ENCODE assay signal across 8 cellular contexts in the genomic region with DNA sequence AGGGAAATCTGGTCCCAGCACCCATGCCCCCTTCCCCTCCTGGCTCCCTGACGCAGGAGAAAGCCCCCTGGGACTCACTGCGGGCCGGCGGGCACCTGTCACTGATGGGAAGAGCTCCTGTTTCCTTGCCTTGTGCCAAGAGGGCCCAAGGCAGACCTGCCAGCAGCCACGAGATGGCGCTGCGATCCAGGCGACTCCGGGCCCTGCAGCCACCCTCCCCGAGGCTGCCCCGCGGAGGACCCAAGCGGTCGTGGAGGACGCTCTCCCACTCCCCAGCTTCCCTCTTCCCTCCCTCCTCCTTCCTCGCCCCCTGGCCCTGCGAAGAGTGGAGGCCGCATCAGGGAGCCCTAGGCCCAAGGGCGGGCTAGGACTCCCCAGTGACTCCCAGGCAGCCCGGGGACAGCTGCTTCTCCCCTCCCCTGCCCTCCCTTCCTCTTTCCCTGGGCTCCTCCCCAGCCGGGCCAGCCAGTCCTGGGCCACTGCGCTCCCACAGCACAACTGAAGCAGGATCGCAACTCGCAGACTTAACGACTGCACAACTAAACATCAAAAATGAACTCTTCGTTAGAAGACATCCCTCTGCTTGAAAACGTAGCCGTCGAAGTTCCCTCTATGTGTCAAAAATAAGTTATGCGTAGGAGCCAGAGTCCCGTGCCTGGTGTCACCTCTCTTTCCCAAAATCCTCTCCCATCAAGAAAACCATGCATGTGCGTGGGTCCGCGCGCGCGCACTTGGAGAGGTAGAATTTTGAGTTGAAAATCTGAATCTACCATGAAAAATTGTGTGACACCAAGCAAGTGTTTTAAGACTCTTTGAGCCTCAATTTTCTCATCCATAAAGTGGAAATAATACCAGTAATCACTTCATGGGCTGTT. TPM values are rescaled to one million over a fixed set of nuclear protein-coding genes. Genes with fewer than 3 reads are reported as not detected.
DNase-seq lines count a peak whose midpoint lies in the region; ATAC-seq, FAIRE-seq and TF ChIP-seq lines count a peak whose summit lies in the region.

No MANE protein-coding gene starts in this region.

- H3K36me3 ChIP-seq in brain microvascular endothelial cell (replicated peaks), result no peaks in the 10 kb centered on the region

- TF ChIP-seq POLR2A in GM12891 (IDR thresholded peaks at IDR 0.05; ENCODE audit: low read depth, low read length), result no peak

- ATAC-seq in HG02798 (IDR thresholded peaks at IDR 0.05; ENCODE audit: poor library complexity, unreplicated experiment), result peak; percentile 97

- H3K4me3 ChIP-seq in brain microvascular endothelial cell (ENCODE audit: low read depth, low read length) (peak overlapping the region; percentile 72), skin epidermis (peak overlapping the region; percentile 21 to 43 (median 33))

- in situ Hi-C loops in brain microvascular endothelial cell (cut with HindIII; ENCODE audit: low pct_ligation_motif_present, low sequenced_read_pairs), result no loop called here

- DNase-seq in GM12891 (ENCODE audit: insufficient read length, low spot score), result peak; percentile 67
- peak; percentile 92 for DNase-seq in NCI-H1694 treated with DMSO at 0.1 percent for 48 hours (lab: John Stamatoyannopoulos, UW)
- DNase-seq in UCSD-AML1 (lab: John Stamatoyannopoulos, UW; ENCODE audit: unreplicated experiment), result peak; percentile 89
- DNase-seq in brain microvascular endothelial cell, result peak; percentile 76
- peak; percentile 89 for DNase-seq in iPS-NIHi11 (ENCODE audit: low spot score)
- DNase-seq in cortex of kidney (lab: John Stamatoyannopoulos, UW), result no peak

- H3K27ac ChIP-seq in brain microvascular endothelial cell, result peak overlapping the region; percentile 67
- peak overlapping the region in 15 of 21 experiments; percentile 46 to 84 (median 77) for H3K27ac ChIP-seq in skin epidermis

- TF ChIP-seq CTCF in brain microvascular endothelial cell (IDR thresholded peaks at IDR 0.05; ENCODE audit: low read depth, low read length, missing control alignments), result peak; percentile 94

- no peaks in the 10 kb centered on the region for H3K27me3 ChIP-seq in brain microvascular endothelial cell (replicated peaks)

- FAIRE-seq in GM12891 (lab: Jason Lieb, UNC), result peak; percentile 91

TF ChIP-seq in GM12891, 5 proteins besides CTCF, POLR2A, EP300 and RAD21:
- no peak for TF ChIP-seq PAX5 (IDR thresholded peaks at IDR 0.05; ENCODE audit: insufficient read depth, low read length, severe bottlenecking)
- TF ChIP-seq SPI1 (IDR thresholded peaks at IDR 0.05; ENCODE audit: low read depth, low read length), result no peak
- TF ChIP-seq POU2F2 (IDR thresholded peaks at IDR 0.05; ENCODE audit: low read depth, low read length), result no peak
- no peak for TF ChIP-seq TAF1 (IDR thresholded peaks at IDR 0.05; ENCODE audit: low read depth, low read length)
- no peak for TF ChIP-seq POLR2AphosphoS5 (IDR thresholded peaks at IDR 0.05; ENCODE audit: low read depth, low read length)

RNA-seq across cellular contexts. Expression of a gene that starts 34.2 kb away (rescaled TPM):
- polyA plus RNA-seq in GM12891 (2012; ENCODE audit: low read depth, missing spikeins), result 20.3 TPM

RNA-seq across cellular contexts. Expression of a gene that starts 56.9 kb away (rescaled TPM):
- polyA plus RNA-seq in GM12891 (2012; ENCODE audit: low read depth, missing spikeins), result 19.7 TPM
